8 cellular contexts compared by ENCODE assay signal in genomic region chr4:139278956-139279722, GRCh38. TPM values are rescaled to one million over a fixed set of nuclear protein-coding genes. Genes with fewer than 3 reads are reported as not detected.
DNase-seq lines count a peak whose midpoint lies in the region; TF ChIP-seq lines count a peak whose summit lies in the region.

No MANE protein-coding gene starts in this region.

- no peak overlapping the region for H4K91ac ChIP-seq in H9 (ENCODE audit: insufficient read length, low read depth, low read length)

- H3K9ac ChIP-seq in H9 (ENCODE audit: extremely low read depth, insufficient read length, low read length): no peak overlapping the region

- no CpG with 5 or more reads among the region's 38 CpGs for WGBS in H9 (ENCODE audit: extremely low coverage, insufficient read length, low lambda C conversion rate)

- H2BK20ac ChIP-seq in H9 (ENCODE audit: low read depth, low read length, poor library complexity, severe bottlenecking): no peak overlapping the region

- no peaks in the 10 kb centered on the region for H3K79me2 ChIP-seq in H9 (ENCODE audit: insufficient read depth, low read length)

- no peak overlapping the region for H2BK120ac ChIP-seq in H9 (ENCODE audit: low read depth, low read length, poor library complexity, severe bottlenecking)

- H2BK5ac ChIP-seq in H9 (ENCODE audit: insufficient read length, low read length): no peak overlapping the region

- H3K79me1 ChIP-seq in H9 (ENCODE audit: insufficient read depth, low read depth, low read length, poor library complexity, severe bottlenecking): no peaks in the 10 kb centered on the region

- H3K23me2 ChIP-seq in H9 (ENCODE audit: insufficient read length, low read depth, low read length, poor library complexity, severe bottlenecking): peaks cover 4% of the 10 kb centered on the region

- H2BK12ac ChIP-seq in H9 (ENCODE audit: insufficient read length, low read depth, low read length): no peak overlapping the region

- TF ChIP-seq CTCF in H9 (conservative IDR thresholded peaks at IDR 0.05): no peak
- TF ChIP-seq CTCF in right atrium auricular region (IDR thresholded peaks at IDR 0.05): no peak

- H3K4me1 ChIP-seq in H9 (ENCODE audit: insufficient read depth, low read length) (no peaks in the 10 kb centered on the region), right atrium auricular region (peaks cover 0 to 15% of the 10 kb centered on the region in 2 donors)

- no peak overlapping the region for H4K5ac ChIP-seq in H9 (ENCODE audit: insufficient read length, low read depth, low read length)

- peak overlapping the region; percentile 32 to 63 for H3K4me3 ChIP-seq in right atrium auricular region
- peak overlapping the region; percentile 57 for H3K4me3 ChIP-seq in skeletal muscle cell (ENCODE audit: low read depth, low read length)

- H3K36me3 ChIP-seq in right atrium auricular region: no peaks in the 10 kb centered on the region

- H3K4me1 Mint-ChIP-seq in H9: peaks cover 11 to 14% of the 10 kb centered on the region in 2 experiments
- peaks cover 14% of the 10 kb centered on the region for H3K4me1 Mint-ChIP-seq in activated T-helper 2 cell treated with anti-CD3 and anti-CD28 coated beads, Interferon-gamma antibody, Interleukin-2, Interleukin-4, amounts not matched to agents 10 μg/mL and 5 μg/mL and 100 μg/mL, durations not matched to agents 14 hours and 24 hours and 36 hours (ENCODE audit: low read depth)

- no peak overlapping the region for H3K56ac ChIP-seq in H9 (ENCODE audit: insufficient read length, low read depth, low read length)

- no peak overlapping the region for H3K14ac ChIP-seq in H9 (ENCODE audit: insufficient read depth, low read length)

- no peaks in the 10 kb centered on the region for H4K20me1 ChIP-seq in H9 (ENCODE audit: control insufficient read depth, insufficient read depth, insufficient read length)

- peak overlapping the region; percentile 69 to 84 for H3K4me3 Mint-ChIP-seq in H9
- H3K4me3 Mint-ChIP-seq in activated T-helper 2 cell treated with anti-CD3 and anti-CD28 coated beads, Interferon-gamma antibody, Interleukin-2, Interleukin-4, amounts not matched to agents 10 μg/mL and 5 μg/mL and 100 μg/mL, durations not matched to agents 14 hours and 24 hours and 36 hours (ENCODE audit: low read depth): peak overlapping the region; percentile 72

- no peak overlapping the region for H3K23ac ChIP-seq in H9 (ENCODE audit: insufficient read length, low read depth, low read length)

- no peak overlapping the region for H3K4ac ChIP-seq in H9 (ENCODE audit: low read depth, low read length)

- no peak overlapping the region for H3K27ac Mint-ChIP-seq in H9
- no peak overlapping the region for H3K27ac Mint-ChIP-seq in activated T-helper 2 cell treated with anti-CD3 and anti-CD28 coated beads, Interferon-gamma antibody, Interleukin-2, Interleukin-4, amounts not matched to agents 10 μg/mL and 5 μg/mL and 100 μg/mL, durations not matched to agents 14 hours and 24 hours and 36 hours

- 0 out of 7 replicates have a peak, but pooled peaks cover 0 to under 1% (median under 1%) of the 10 kb centered on the region in 3 experiments for H3K36me3 Mint-ChIP-seq in H9 (ENCODE audit: insufficient read depth in 1 of 3, low read depth in 3 of 3)
- peaks cover 8% of the 10 kb centered on the region for H3K36me3 Mint-ChIP-seq in activated T-helper 2 cell treated with anti-CD3 and anti-CD28 coated beads, Interferon-gamma antibody, Interleukin-2, Interleukin-4, amounts not matched to agents 10 μg/mL and 5 μg/mL and 100 μg/mL, durations not matched to agents 14 hours and 24 hours and 36 hours (ENCODE audit: low read depth)

- H2AFZ ChIP-seq in H9 (ENCODE audit: low read length): peak overlapping the region; percentile 56

- peaks cover 40% of the 10 kb centered on the region for H3K27me3 Mint-ChIP-seq in H9 (ENCODE audit: low read depth)
- peaks cover 67% of the 10 kb centered on the region for H3K27me3 Mint-ChIP-seq in activated T-helper 2 cell treated with anti-CD3 and anti-CD28 coated beads, Interferon-gamma antibody, Interleukin-2, Interleukin-4, amounts not matched to agents 10 μg/mL and 5 μg/mL and 100 μg/mL, durations not matched to agents 14 hours and 24 hours and 36 hours (ENCODE audit: low read depth)

- no peak overlapping the region for H3T11ph ChIP-seq in H9 (ENCODE audit: low read length)

- intact Hi-C loops in activated T-helper 2 cell treated with anti-CD3 and anti-CD28 coated beads, Interferon-gamma antibody, Interleukin-2, Interleukin-4, amounts not matched to agents 10 μg/mL and 5 μg/mL and 100 μg/mL, durations not matched to agents 14 hours and 24 hours and 36 hours (cut with micrococcal nuclease): no loop called here

- H3K4me2 ChIP-seq in H9 (ENCODE audit: insufficient read depth, insufficient read length, low read length): peak overlapping the region; percentile 72

- H3K27me3 ChIP-seq in H9 (ENCODE audit: insufficient read depth, low read length) (peaks cover 12% of the 10 kb centered on the region; the same call in 1 of the 2 replicates), right atrium auricular region (no peaks in the 10 kb centered on the region)

- H3K9me3 ChIP-seq in H9 (ENCODE audit: control insufficient read depth, low read depth, low read length) (no peaks in the 10 kb centered on the region), right atrium auricular region (no peaks in the 10 kb centered on the region)

- H3K27ac ChIP-seq in H9 (ENCODE audit: insufficient read length, low read depth, low read length) (no peak overlapping the region), right atrium auricular region (peak overlapping the region in 1 of 2 donors; percentile 37)

- H4K8ac ChIP-seq in H9 (replicated peaks; ENCODE audit: insufficient read length, low read depth, low read length): no peak overlapping the region

- no peak overlapping the region for H2BK15ac ChIP-seq in H9 (ENCODE audit: low read depth, low read length)

- no peak overlapping the region for H2AK5ac ChIP-seq in H9 (ENCODE audit: insufficient read length, low read length)

- H3K18ac ChIP-seq in H9 (ENCODE audit: insufficient read length, low read depth, low read length): no peak overlapping the region

- H3K9me3 Mint-ChIP-seq in H9: no peaks in the 10 kb centered on the region; a peak in 1 of 5 replicates
- peaks cover 7% of the 10 kb centered on the region for H3K9me3 Mint-ChIP-seq in activated T-helper 2 cell treated with anti-CD3 and anti-CD28 coated beads, Interferon-gamma antibody, Interleukin-2, Interleukin-4, amounts not matched to agents 10 μg/mL and 5 μg/mL and 100 μg/mL, durations not matched to agents 14 hours and 24 hours and 36 hours

- peak; percentile 38 for DNase-seq in H9
- DNase-seq in activated T-helper 2 cell treated with anti-CD3 and anti-CD28 coated beads, Interferon-gamma antibody, Interleukin-2, Interleukin-4, amounts not matched to agents 10 μg/mL and 5 μg/mL and 100 μg/mL, durations not matched to agents 14 hours and 24 hours and 36 hours (ENCODE audit: low spot score): no peak
- no peak for DNase-seq in right atrium auricular region (ENCODE audit: low spot score)
- DNase-seq in skeletal muscle cell (ENCODE audit: low read depth): no peak
- DNase-seq in mesenteric fat pad (ENCODE audit: low spot score): no peak
- DNase-seq in NCI-H1930 (lab: John Stamatoyannopoulos, UW): no peak
- DNase-seq in COR-L47 (lab: John Stamatoyannopoulos, UW): no peak
- no peak for DNase-seq in SW480 (ENCODE audit: low spot score)

RNA-seq across cellular contexts. Expression of gene MGARP, which starts 0.9 kb away (rescaled TPM):
- total RNA-seq in H9 (2021) (4.0 and 4.3 TPM in 2 replicates), right atrium auricular region (1 to 10 TPM; 4.3 to 7.1 TPM), mesenteric fat pad (0.39 TPM)
- total RNA-seq in activated T-helper 2 cell treated with anti-CD3 and anti-CD28 coated beads, Interferon-gamma antibody, Interleukin-2, Interleukin-4, amounts not matched to agents 10 μg/mL and 5 μg/mL and 100 μg/mL, durations not matched to agents 14 hours and 24 hours and 36 hours: not detected in 2 replicates

RNA-seq across cellular contexts. Expression of gene NAA15, which starts 22.2 kb away (rescaled TPM):
- total RNA-seq in H9 (2021) (115 TPM in 2 replicates), right atrium auricular region (10 to 100 TPM; 21.5 to 24.2 TPM), mesenteric fat pad (48.0 TPM)
- total RNA-seq in activated T-helper 2 cell treated with anti-CD3 and anti-CD28 coated beads, Interferon-gamma antibody, Interleukin-2, Interleukin-4, amounts not matched to agents 10 μg/mL and 5 μg/mL and 100 μg/mL, durations not matched to agents 14 hours and 24 hours and 36 hours: 86.7 and 97.4 TPM in 2 replicates

RNA-seq across cellular contexts. Expression of gene NDUFC1, which starts 23.1 kb away (rescaled TPM):
- total RNA-seq in H9 (2021) (56.2 and 59.1 TPM in 2 replicates), right atrium auricular region (100 to 1,000 TPM in 1 of 2 donors, 10 to 100 TPM in 1; 96.1 to 118 TPM), mesenteric fat pad (41.6 TPM)
- total RNA-seq in activated T-helper 2 cell treated with anti-CD3 and anti-CD28 coated beads, Interferon-gamma antibody, Interleukin-2, Interleukin-4, amounts not matched to agents 10 μg/mL and 5 μg/mL and 100 μg/mL, durations not matched to agents 14 hours and 24 hours and 36 hours: 50.9 and 51.4 TPM in 2 replicates
